In the genomic region with DNA sequence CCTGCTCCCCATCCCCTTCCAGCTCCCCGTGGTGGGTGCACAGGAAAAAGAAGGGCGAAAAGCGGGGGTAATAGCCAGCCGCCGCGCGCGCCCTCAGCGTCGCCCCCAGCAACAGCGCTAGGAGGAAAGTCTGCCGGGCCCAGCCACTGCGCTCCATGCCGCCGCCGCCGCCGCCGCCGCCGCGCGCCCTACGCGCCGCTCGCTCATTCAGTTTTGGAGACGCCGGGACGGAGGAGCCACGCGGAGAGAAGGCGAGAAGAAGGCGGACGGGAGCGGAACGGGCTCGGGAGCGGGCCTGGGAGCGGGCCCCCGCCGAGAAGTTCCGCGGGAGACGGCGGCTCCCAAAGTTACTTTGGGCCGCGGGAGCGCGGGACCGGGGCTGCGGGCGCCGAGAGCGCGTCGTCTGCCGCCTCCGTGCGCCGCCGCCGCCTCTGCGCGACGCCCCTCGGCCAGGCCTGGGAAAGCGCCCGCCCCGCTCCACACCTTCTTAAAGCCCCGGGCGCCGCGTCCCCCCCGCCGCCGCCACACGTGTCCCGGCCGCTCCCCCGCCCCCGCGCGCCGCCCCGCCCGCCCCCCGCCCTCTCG, we compare ENCODE assay signal across 1 cellular context.
TF ChIP-seq lines count a peak whose summit lies in the region.

Gene RELN, minus strand, starts transcription at position 459 of the 585 bp plus-strand sequence. Its CDS starts 302 bp downstream, at position 157.

TF ChIP-seq in H1, 55 proteins besides CTCF, POLR2A, EP300 and RAD21 (continued from another document):
- TF ChIP-seq USF2 (IDR thresholded peaks at IDR 0.05; ENCODE audit: low read length) (no peak), SAP30 (IDR thresholded peaks at IDR 0.05; ENCODE audit: insufficient read depth, insufficient replicate concordance, low read length) (no peak), E2F6 (IDR thresholded peaks at IDR 0.05) (peak; percentile 28; the same call in 1 of the 2 replicates), TAF1 (IDR thresholded peaks at IDR 0.05; ENCODE audit: low read depth, low read length) (0 out of 2 replicates have a peak, but pooled peaks have one; percentile 21)
